Comparison of ENCODE assay signal across 8 cellular contexts in genomic region chr10:131885391-131886165, GRCh38. TPM values are rescaled to one million over a fixed set of nuclear protein-coding genes. Genes with fewer than 3 reads are reported as not detected.
DNase-seq lines count a peak whose midpoint lies in the region; ATAC-seq and TF ChIP-seq lines count a peak whose summit lies in the region.

No MANE protein-coding gene starts in this region.

- intact Hi-C loops in activated CD4-positive, alpha-beta T cell treated with anti-CD3 and anti-CD28 coated beads, Interleukin-2, amount 10 ng/mL, durations not matched to agents 24 days and 14 days (cut with micrococcal nuclease) = loop anchor here (1.0 to 5.0 kb wide), 3 partner anchors 15 to 257 kb away; partner anchors contain the start of gene PPP2R2D
- intact Hi-C loops in lower lobe of right lung (cut with DNase I) = loop anchor here (5.0 to 10.0 kb wide), 2 partner anchors 137 to 259 kb away; no protein-coding TSS in a partner anchor

- DNase-seq in GM03348 (ENCODE audit: low spot score) (peak; percentile 93), H7 (peak; percentile 96), MG63 (peak; percentile 66), choroid plexus epithelial cell (ENCODE audit: low read depth) (peak; percentile 67), lower lobe of right lung (peak; percentile 82), NCI-H510A treated with DMSO at 0.1 percent for 48 hours (lab: John Stamatoyannopoulos, UW) (no peak)
- DNase-seq in activated CD4-positive, alpha-beta T cell treated with anti-CD3 and anti-CD28 coated beads, Interleukin-2, amount 10 ng/mL, durations not matched to agents 24 days and 14 days = peak; percentile 95
- DNase-seq in stimulated activated CD8-positive, alpha-beta memory T cell treated with anti-CD3 and anti-CD28 coated beads, Interleukin-15, amount 100 ng/mL, for 24 hours (ENCODE audit: low read depth) = peak; percentile 82

- H3K36me3 Mint-ChIP-seq in activated CD4-positive, alpha-beta T cell treated with anti-CD3 and anti-CD28 coated beads, Interleukin-2, amount 10 ng/mL, durations not matched to agents 24 days and 14 days (ENCODE audit: low read depth) = no peaks in the 10 kb centered on the region

- H3K9me3 Mint-ChIP-seq in activated CD4-positive, alpha-beta T cell treated with anti-CD3 and anti-CD28 coated beads, Interleukin-2, amount 10 ng/mL, durations not matched to agents 24 days and 14 days = no peaks in the 10 kb centered on the region

- no peaks in the 10 kb centered on the region for H3K9me3 ChIP-seq in MG63
- no peaks in the 10 kb centered on the region for H3K9me3 ChIP-seq in lower lobe of right lung

- no peak overlapping the region for H3K4me3 ChIP-seq in H7 (ENCODE audit: insufficient read depth, low read depth, low read length)
- H3K4me3 ChIP-seq in MG63 = no peak overlapping the region
- H3K4me3 ChIP-seq in choroid plexus epithelial cell (ENCODE audit: low read depth, low read length) = no peak overlapping the region
- H3K4me3 ChIP-seq in lower lobe of right lung = no peak overlapping the region

- no peak overlapping the region for H3K27ac Mint-ChIP-seq in activated CD4-positive, alpha-beta T cell treated with anti-CD3 and anti-CD28 coated beads, Interleukin-2, amount 10 ng/mL, durations not matched to agents 24 days and 14 days

- no peak overlapping the region for H3K4me3 Mint-ChIP-seq in activated CD4-positive, alpha-beta T cell treated with anti-CD3 and anti-CD28 coated beads, Interleukin-2, amount 10 ng/mL, durations not matched to agents 24 days and 14 days

- no peaks in the 10 kb centered on the region for H3K27me3 ChIP-seq in H7 (ENCODE audit: control insufficient read depth, insufficient read depth, low read length)
- H3K27me3 ChIP-seq in MG63 = no peaks in the 10 kb centered on the region
- H3K27me3 ChIP-seq in lower lobe of right lung (ENCODE audit: low read depth) = peaks cover 6% of the 10 kb centered on the region

- TF ChIP-seq CTCF in choroid plexus epithelial cell (conservative IDR thresholded peaks at IDR 0.05; ENCODE audit: low read depth, low read length) (peak; percentile 97), lower lobe of right lung (IDR thresholded peaks at IDR 0.05) (peak; percentile 99)

- peak; percentile 96 to 98 for ATAC-seq in lower lobe of right lung

- H3K4me1 Mint-ChIP-seq in activated CD4-positive, alpha-beta T cell treated with anti-CD3 and anti-CD28 coated beads, Interleukin-2, amount 10 ng/mL, durations not matched to agents 24 days and 14 days = peaks cover 2% of the 10 kb centered on the region

- H3K36me3 ChIP-seq in H7 (replicated peaks; ENCODE audit: control insufficient read depth, insufficient read depth, low read length) (no peaks in the 10 kb centered on the region), MG63 (no peaks in the 10 kb centered on the region), lower lobe of right lung (no peaks in the 10 kb centered on the region)

- H3K27ac ChIP-seq in lower lobe of right lung = no peak overlapping the region

- peaks cover 7% of the 10 kb centered on the region for H3K4me1 ChIP-seq in lower lobe of right lung

- peaks cover 7% of the 10 kb centered on the region for H3K27me3 Mint-ChIP-seq in activated CD4-positive, alpha-beta T cell treated with anti-CD3 and anti-CD28 coated beads, Interleukin-2, amount 10 ng/mL, durations not matched to agents 24 days and 14 days

RNA-seq across cellular contexts. Expression of gene PPP2R2D, which starts 15.2 kb away (rescaled TPM):
- 44.8 and 47.4 TPM in 2 replicates for total RNA-seq in H7 (2014; rRNA removed; shearing (Covaris generic))
- total RNA-seq in MG63 (2014; rRNA removed; shearing (Covaris generic); ENCODE audit: low replicate concordance) = 28.8 and 40.9 TPM in 2 replicates
- 33.2 and 36.2 TPM in 2 replicates for total RNA-seq in activated CD4-positive, alpha-beta T cell treated with anti-CD3 and anti-CD28 coated beads, Interleukin-2, amount 10 ng/mL, durations not matched to agents 24 days and 14 days
- total RNA-seq in lower lobe of right lung = 30.0 TPM
